ENCODE assay signal across 12 cellular contexts in the genomic region with DNA sequence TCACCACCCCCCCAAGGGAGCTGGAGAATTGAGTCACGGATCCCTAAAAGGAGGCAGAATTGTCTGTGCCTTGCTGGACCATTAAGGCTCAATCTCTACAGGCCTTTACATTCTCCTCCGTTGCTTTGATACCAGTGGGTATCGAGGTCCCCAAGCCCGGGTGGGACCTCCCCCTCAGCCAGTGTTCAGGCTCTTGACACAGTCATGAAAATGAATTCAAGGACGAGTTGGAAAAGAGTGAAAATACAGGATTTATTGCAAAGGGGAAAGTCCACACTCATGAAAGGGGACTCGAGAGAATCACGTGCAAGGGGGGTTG. TPM values are rescaled to one million over a fixed set of nuclear protein-coding genes. Genes with fewer than 3 reads are reported as not detected.
A peak's percentile ranks its signal among the peaks of the same experiment; 100 is the strongest.
DNase-seq lines count a peak whose midpoint lies in the region; ATAC-seq, FAIRE-seq and TF ChIP-seq lines count a peak whose summit lies in the region.
"Had no signal": no experiment of that assay in that cellular context is flagged by ENCODE, and none has a peak within 500 bp of the region (broad histone marks: within the 10 kb centered on the region; RNA-seq: fewer than 3 reads in every experiment).

No MANE protein-coding gene starts in this region.

- H3K4me2 ChIP-seq in BLaER1 (peak overlapping the region; percentile 100), GM12878 (ENCODE audit: control insufficient read depth, insufficient read depth) (no peak overlapping the region; the same call in 1 of the 2 replicates), osteoblast (ENCODE audit: insufficient read depth, low read length) (no peak overlapping the region)

- H3K36me3 ChIP-seq in BLaER1 (peaks cover 49% of the 10 kb centered on the region), GM12878 (ENCODE audit: control insufficient read depth in 2 of 2, insufficient read depth in 2 of 2, low read length in 1 of 2) (peaks cover 1 to 10% of the 10 kb centered on the region in 2 experiments; a peak in 2 of 4 replicates), osteoblast (ENCODE audit: insufficient read depth, low read length) (peaks cover 46% of the 10 kb centered on the region)

- WGBS in GM12878 (ENCODE audit: insufficient coverage, insufficient replicate concordance, low lambda C conversion rate, missing lambda C conversion rate) = 99% methylated on average over 7 of the region's 7 CpGs

- POLR2A ChIA-PET in GM12878 (lab: Charles Lee) = interaction anchor here (1.2 to 6.7 kb wide), 2 partner anchors 8 to 101 kb away, joined by 3 to 55 read pairs; no protein-coding TSS in a partner anchor

- DNase-seq in GM12878 (ENCODE audit: low read depth, low spot score) (no peak), osteoblast (ENCODE audit: insufficient read length, low spot score, missing footprints) (no peak), HCEC 1CT (no peak), LoVo (ENCODE audit: low spot score) (no peak), NCI-H1694 treated with DMSO at 0.1 percent for 48 hours (lab: John Stamatoyannopoulos, UW) (no peak), iPS-NIHi7 (ENCODE audit: extremely low spot score) (no peak)
- DNase-seq: DMS153; effector CD4-positive, alpha-beta T cell; NCI-H2029 treated with DMSO at 0.1 percent for 48 hours had no signal

- FAIRE-seq in GM12878 (lab: Jason Lieb, UNC) = no peak

- H3K4me1 ChIP-seq in BLaER1 (peaks cover 51% of the 10 kb centered on the region), GM12878 (ENCODE audit: control insufficient read depth, insufficient read depth, low read length) (peaks cover 17% of the 10 kb centered on the region), osteoblast (ENCODE audit: insufficient read depth, low read length) (peaks cover 28% of the 10 kb centered on the region)

- H3K27ac ChIP-seq in BLaER1 (peak overlapping the region; percentile 97), GM12878 (ENCODE audit: control insufficient read depth, insufficient read depth) (no peak overlapping the region), osteoblast (ENCODE audit: low read depth, low read length) (peak overlapping the region; percentile 54)

- H2AFZ ChIP-seq in GM12878 (ENCODE audit: control insufficient read depth, low read depth, low read length) (no peak overlapping the region), osteoblast (ENCODE audit: low read length) (no peak overlapping the region)

- H3K9me3 ChIP-seq in BLaER1 = peaks cover 15% of the 10 kb centered on the region
- peaks cover 7% of the 10 kb centered on the region; the same call in 2 of the 3 replicates for H3K9me3 ChIP-seq in GM12878 (replicated peaks; ENCODE audit: control insufficient read depth, insufficient read depth, low read length)
- H3K9me3 ChIP-seq in osteoblast (ENCODE audit: low read depth, low read length) = no peaks in the 10 kb centered on the region

- H3K27me3 ChIP-seq in BLaER1 (no peaks in the 10 kb centered on the region), GM12878 (replicated peaks in 1 of 2; ENCODE audit: control insufficient read depth in 2 of 2, insufficient read depth in 2 of 2, low read length in 1 of 2) (no peaks in the 10 kb centered on the region), osteoblast (ENCODE audit: insufficient read depth, low read length) (no peaks in the 10 kb centered on the region)

- peak; percentile 6 for TF ChIP-seq POLR2A in GM19193 (IDR thresholded peaks at IDR 0.05; ENCODE audit: extremely low read depth, insufficient read depth, insufficient read length)
- no peak for TF ChIP-seq POLR2A in GM12878 (IDR thresholded peaks at IDR 0.05; ENCODE audit: low read depth, low read length)

- CTCF ChIA-PET in GM12878 (lab: Yijun Ruan, JAX) = interaction anchor here (0.6 to 2.2 kb wide), 2 partner anchors 68 to 93 kb away, joined by 3 to 5 read pairs; no protein-coding TSS in a partner anchor

- SMC1A ChIA-PET in GM12878 (lab: Charles Lee; ENCODE audit: uncharacterized antibody, unreplicated experiment) = interaction anchor here (4.5 kb wide), 1 partner anchor 8 kb away, joined by 19 read pairs; no protein-coding TSS in a partner anchor

- in situ Hi-C loops in GM12878 (cut with MboI) = no loop called here

- no peak for ATAC-seq in GM12878

- no peak for TF ChIP-seq RAD21 in GM12878 (IDR thresholded peaks at IDR 0.05; ENCODE audit: insufficient read depth, low read depth, low read length)

- H4K20me1 ChIP-seq in BLaER1 (peaks cover 34% of the 10 kb centered on the region), GM12878 (ENCODE audit: control insufficient read depth, insufficient read depth) (no peaks in the 10 kb centered on the region), osteoblast (ENCODE audit: insufficient read depth, low read length) (peaks cover 48% of the 10 kb centered on the region)

- H3K4me3 ChIP-seq in BLaER1 = no peak overlapping the region
- no peak overlapping the region; the same call in 1 of the 2 replicates for H3K4me3 ChIP-seq in GM12878
- H3K4me3 ChIP-seq in osteoblast (ENCODE audit: insufficient read depth, low read length) = no peak overlapping the region
- H3K4me3 ChIP-seq: skin epidermis had no signal

- H3K9ac ChIP-seq in BLaER1 (no peak overlapping the region), GM12878 (ENCODE audit: control insufficient read depth, insufficient read depth, low read length) (no peak overlapping the region)

- intact Hi-C loops in GM12878 (cut with micrococcal nuclease; ENCODE audit: unreplicated experiment) = no loop called here

- BruUV-seq in GM12878 (replicated peaks; lab: Mats Ljungman, UMichigan) = no TSS peak

- no peak for TF ChIP-seq EP300 in GM12878 (IDR thresholded peaks at IDR 0.05; ENCODE audit: borderline replicate concordance in 1 of 2, control insufficient read depth in 1 of 2, low read depth in 2 of 2, low read length in 2 of 2)

- TF ChIP-seq CTCF in GM12878 (IDR thresholded peaks at IDR 0.05 in 2 of 3, conservative IDR thresholded peaks at IDR 0.05 in 1 of 3; ENCODE audit: control insufficient read depth in 2 of 3, extremely low read depth in 1 of 3, insufficient read depth in 1 of 3, low read depth in 3 of 3, low read length in 3 of 3) (no peak), osteoblast (IDR thresholded peaks at IDR 0.05; ENCODE audit: extremely low read depth, low read depth, low read length) (no peak)

- peaks cover 43% of the 10 kb centered on the region for H3K79me2 ChIP-seq in GM12878 (ENCODE audit: control insufficient read depth, insufficient read depth, low read length)
- H3K79me2 ChIP-seq in osteoblast (ENCODE audit: insufficient read depth, low read length) = peaks cover 37% of the 10 kb centered on the region

- RAD21 ChIA-PET in GM12878 (lab: Charles Lee; ENCODE audit: unreplicated experiment) = no interaction called here

RNA-seq across cellular contexts. Expression of gene PPP1R15A, which starts 5.6 kb away (rescaled TPM):
- total RNA-seq in GM12878 (2013; cell fraction: nucleolus; rRNA removed) = 90.5 and 94.5 TPM in 2 replicates
- total RNA-seq in GM12878 (2014; rRNA removed) (23.9 and 26.3 TPM in 2 replicates), GM12878 (2014; rRNA removed; fragmentation: Illumina TruSeq; extraction: Trizol) (21.0 and 22.2 TPM in 2 replicates), GM12878 (2021) (30.0 and 30.6 TPM in 2 replicates), osteoblast (70.4 and 84.0 TPM in 2 replicates)
- 32.8 TPM for polyA plus RNA-seq in GM12878 (2011; ENCODE audit: low read depth)
- polyA plus RNA-seq in GM12878 (2011; rRNA removed) (18.6 and 19.1 TPM in 2 replicates), GM12878 (2014; fragmentation: Illumina TruSeq; extraction: Trizol) (28.0 and 29.9 TPM in 2 replicates), GM12878 (2014; fragmentation: Nextera tagmentation; extraction: Ambion mirVana) (under 1 TPM; 0.68 to 0.90 TPM), GM12878 (2014; rRNA removed) (28.5 and 29.0 TPM in 2 replicates), GM12878 (2016; fragmentation: Nextera tagmentation; extraction: Ambion mirVana) (10 to 100 TPM; 44.1 to 50.8 TPM)
- 16.9 and 21.8 TPM in 2 replicates for polyA plus RNA-seq in GM12878 (2011; cell fraction: cytosol; rRNA removed)
- polyA plus RNA-seq in GM12878 (2011; cell fraction: nucleus; rRNA removed) = 34.4 and 42.1 TPM in 2 replicates
- polyA plus RNA-seq in GM12878 (2012) = 64.8 and 69.0 TPM in 2 replicates
- 11.3 and 16.8 TPM in 2 replicates for polyA minus RNA-seq in GM12878 (2011; rRNA and poly(A)+ RNA removed)
- polyA minus RNA-seq in GM12878 (2011; cell fraction: cytosol; rRNA and poly(A)+ RNA removed) = 7.4 and 12.2 TPM in 2 replicates
- 19.8 and 24.3 TPM in 2 replicates for polyA minus RNA-seq in GM12878 (2011; cell fraction: nucleus; rRNA and poly(A)+ RNA removed)

RNA-seq across cellular contexts. Expression of gene PLEKHA4, which starts 9.4 kb away (rescaled TPM):
- total RNA-seq in GM12878 (2013; cell fraction: nucleolus; rRNA removed) = 1.8 and 2.3 TPM in 2 replicates
- 5.0 and 7.5 TPM in 2 replicates for total RNA-seq in GM12878 (2014; rRNA removed)
- total RNA-seq in GM12878 (2014; rRNA removed; fragmentation: Illumina TruSeq; extraction: Trizol) = 3.1 and 3.3 TPM in 2 replicates
- total RNA-seq in GM12878 (2021) = 6.5 and 7.1 TPM in 2 replicates
- 4.3 TPM for polyA plus RNA-seq in GM12878 (2011; ENCODE audit: low read depth)
- polyA plus RNA-seq in GM12878 (2011; rRNA removed) = 1.9 and 2.3 TPM in 2 replicates
- 2.1 and 2.8 TPM in 2 replicates for polyA plus RNA-seq in GM12878 (2011; cell fraction: cytosol; rRNA removed)
- 1.7 and 3.2 TPM in 2 replicates for polyA plus RNA-seq in GM12878 (2011; cell fraction: nucleus; rRNA removed)
- 13.4 and 14.8 TPM in 2 replicates for polyA plus RNA-seq in GM12878 (2012)
- polyA plus RNA-seq in GM12878 (2014; fragmentation: Illumina TruSeq; extraction: Trizol) = 1.5 and 3.5 TPM in 2 replicates
- polyA plus RNA-seq in GM12878 (2014; fragmentation: Nextera tagmentation; extraction: Ambion mirVana) = under 1 TPM in 1 of 2 experiments, not detected in 1; 0.13 TPM
- 5.4 and 6.4 TPM in 2 replicates for polyA plus RNA-seq in GM12878 (2014; rRNA removed)
- polyA plus RNA-seq in GM12878 (2016; fragmentation: Nextera tagmentation; extraction: Ambion mirVana) = 10 to 100 TPM in 1 of 2 experiments, 1 to 10 TPM in 1; 7.8 to 10.0 TPM
- polyA minus RNA-seq in GM12878 (2011; rRNA and poly(A)+ RNA removed) = 0.66 and 0.82 TPM in 2 replicates
- 1.4 TPM in 1 of 2 replicates, not detected in the other for polyA minus RNA-seq in GM12878 (2011; cell fraction: cytosol; rRNA and poly(A)+ RNA removed)
- polyA minus RNA-seq in GM12878 (2011; cell fraction: nucleus; rRNA and poly(A)+ RNA removed) = 0.36 and 1.4 TPM in 2 replicates
- 21.4 and 28.6 TPM in 2 replicates for total RNA-seq in osteoblast

RNA-seq across cellular contexts. Expression of gene TULP2, which starts 20.7 kb away (rescaled TPM):
- total RNA-seq in GM12878 (2013; cell fraction: nucleolus; rRNA removed) = 0.64 and 1.1 TPM in 2 replicates
- total RNA-seq in GM12878 (2014; rRNA removed) (0.49 and 0.56 TPM in 2 replicates), GM12878 (2014; rRNA removed; fragmentation: Illumina TruSeq; extraction: Trizol) (0.14 and 0.22 TPM in 2 replicates), GM12878 (2021) (0.82 and 1.2 TPM in 2 replicates), osteoblast (not detected in 2 replicates)
- polyA plus RNA-seq in GM12878 (2011; ENCODE audit: low read depth) = 0.28 TPM
- polyA plus RNA-seq in GM12878 (2011; rRNA removed) (0.26 and 0.45 TPM in 2 replicates), GM12878 (2014; fragmentation: Illumina TruSeq; extraction: Trizol) (0.31 and 0.57 TPM in 2 replicates), GM12878 (2014; fragmentation: Nextera tagmentation; extraction: Ambion mirVana) (under 1 TPM in 1 of 2 experiments, not detected in 1; 0.62 TPM), GM12878 (2014; rRNA removed) (0.69 and 1.5 TPM in 2 replicates), GM12878 (2016; fragmentation: Nextera tagmentation; extraction: Ambion mirVana) (under 1 TPM; 0.17 to 0.18 TPM)
- polyA plus RNA-seq in GM12878 (2011; cell fraction: cytosol; rRNA removed) = 0.28 and 0.51 TPM in 2 replicates
- polyA plus RNA-seq in GM12878 (2011; cell fraction: nucleus; rRNA removed) = 0.19 and 0.40 TPM in 2 replicates
- 0.70 and 0.84 TPM in 2 replicates for polyA plus RNA-seq in GM12878 (2012)
- polyA minus RNA-seq in GM12878 (2011; rRNA and poly(A)+ RNA removed) = 0.15 and 0.52 TPM in 2 replicates
- polyA minus RNA-seq in GM12878 (2011; cell fraction: cytosol; rRNA and poly(A)+ RNA removed) = not detected in 2 replicates
- 0.12 TPM in 1 of 2 replicates, not detected in the other for polyA minus RNA-seq in GM12878 (2011; cell fraction: nucleus; rRNA and poly(A)+ RNA removed)

RNA-seq across cellular contexts. Expression of gene NUCB1, which starts 22.3 kb away (rescaled TPM):
- total RNA-seq in GM12878 (2013; cell fraction: nucleolus; rRNA removed) = 118 and 121 TPM in 2 replicates
- total RNA-seq in GM12878 (2014; rRNA removed) = 41.8 and 48.6 TPM in 2 replicates
- total RNA-seq in GM12878 (2014; rRNA removed; fragmentation: Illumina TruSeq; extraction: Trizol) = 31.7 and 33.0 TPM in 2 replicates
- 80.2 and 82.4 TPM in 2 replicates for total RNA-seq in GM12878 (2021)
- 41.2 TPM for polyA plus RNA-seq in GM12878 (2011; ENCODE audit: low read depth)
- 19.3 and 40.3 TPM in 2 replicates for polyA plus RNA-seq in GM12878 (2011; rRNA removed)
- polyA plus RNA-seq in GM12878 (2011; cell fraction: cytosol; rRNA removed) = 53.1 and 63.0 TPM in 2 replicates
- polyA plus RNA-seq in GM12878 (2011; cell fraction: nucleus; rRNA removed) = 77.6 and 86.5 TPM in 2 replicates
- 97.8 and 107 TPM in 2 replicates for polyA plus RNA-seq in GM12878 (2012)
- 13.9 and 32.5 TPM in 2 replicates for polyA plus RNA-seq in GM12878 (2014; fragmentation: Illumina TruSeq; extraction: Trizol)
- 1 to 10 TPM; 1.8 to 3.2 TPM for polyA plus RNA-seq in GM12878 (2014; fragmentation: Nextera tagmentation; extraction: Ambion mirVana)
- 77.7 and 94.2 TPM in 2 replicates for polyA plus RNA-seq in GM12878 (2014; rRNA removed)
- 100 to 1,000 TPM; 112 TPM for polyA plus RNA-seq in GM12878 (2016; fragmentation: Nextera tagmentation; extraction: Ambion mirVana)
- polyA minus RNA-seq in GM12878 (2011; rRNA and poly(A)+ RNA removed) = 14.6 and 32.7 TPM in 2 replicates
- polyA minus RNA-seq in GM12878 (2011; cell fraction: cytosol; rRNA and poly(A)+ RNA removed) = 16.6 and 18.4 TPM in 2 replicates
- 15.7 and 20.2 TPM in 2 replicates for polyA minus RNA-seq in GM12878 (2011; cell fraction: nucleus; rRNA and poly(A)+ RNA removed)
- 242 and 300 TPM in 2 replicates for total RNA-seq in osteoblast

RNA-seq across cellular contexts. Expression of gene HSD17B14, which starts 41.6 kb away (rescaled TPM):
- total RNA-seq in GM12878 (2013; cell fraction: nucleolus; rRNA removed) = 7.2 and 8.7 TPM in 2 replicates
- total RNA-seq in GM12878 (2014; rRNA removed) (0.28 and 0.98 TPM in 2 replicates), GM12878 (2014; rRNA removed; fragmentation: Illumina TruSeq; extraction: Trizol) (0.36 and 0.46 TPM in 2 replicates), GM12878 (2021) (1.4 TPM in 2 replicates), osteoblast (1.8 and 2.1 TPM in 2 replicates)
- 3.9 TPM for polyA plus RNA-seq in GM12878 (2011; ENCODE audit: low read depth)
- polyA plus RNA-seq in GM12878 (2011; rRNA removed) (1.6 and 4.1 TPM in 2 replicates), GM12878 (2014; fragmentation: Illumina TruSeq; extraction: Trizol) (0.31 TPM in 1 of 2 replicates, not detected in the other), GM12878 (2014; fragmentation: Nextera tagmentation; extraction: Ambion mirVana) (under 1 TPM; 0.21 to 0.26 TPM), GM12878 (2014; rRNA removed) (1.4 and 2.1 TPM in 2 replicates), GM12878 (2016; fragmentation: Nextera tagmentation; extraction: Ambion mirVana) (1 to 10 TPM in 1 of 2 experiments, under 1 TPM in 1; 0.87 to 1.3 TPM)
- 5.3 and 6.6 TPM in 2 replicates for polyA plus RNA-seq in GM12878 (2011; cell fraction: cytosol; rRNA removed)
- 4.7 and 7.2 TPM in 2 replicates for polyA plus RNA-seq in GM12878 (2011; cell fraction: nucleus; rRNA removed)
- 7.3 and 8.0 TPM in 2 replicates for polyA plus RNA-seq in GM12878 (2012)
- polyA minus RNA-seq in GM12878 (2011; rRNA and poly(A)+ RNA removed) = 0.73 and 2.9 TPM in 2 replicates
- not detected in 2 replicates for polyA minus RNA-seq in GM12878 (2011; cell fraction: cytosol; rRNA and poly(A)+ RNA removed)
- polyA minus RNA-seq in GM12878 (2011; cell fraction: nucleus; rRNA and poly(A)+ RNA removed) = 0.97 and 1.1 TPM in 2 replicates
